1 cellular context compared by ENCODE assay signal in genomic region chr13:78603240-78603947, GRCh38.
TF ChIP-seq lines count a peak whose summit lies in the region.

Gene POU4F1 (minus strand): TSS chr13:78603552. CDS start chr13:78603326, 226 bp downstream.

TF ChIP-seq in HepG2, 621 proteins besides CTCF, POLR2A, EP300 and RAD21 (continued from another document):
- TF ChIP-seq SP1 (IDR thresholded peaks at IDR 0.05): no peak
- no peak for TF ChIP-seq SP1 (CRISPR knock-in tag; IDR thresholded peaks at IDR 0.05)
- TF ChIP-seq ZNF563 (CRISPR knock-in tag; IDR thresholded peaks at IDR 0.05): peak; percentile 87; the same call in 1 of the 2 replicates
- TF ChIP-seq SMC3 (IDR thresholded peaks at IDR 0.05; ENCODE audit: low read length): no peak
- peak; percentile 68 for TF ChIP-seq POGZ (CRISPR knock-in tag; IDR thresholded peaks at IDR 0.05)
- TF ChIP-seq E2F2 (CRISPR knock-in tag; IDR thresholded peaks at IDR 0.05; ENCODE audit: borderline replicate concordance): no peak
